In genomic region chr18:35413163-35413511, GRCh38 we compare ENCODE assay signal across 16 cellular contexts. TPM values are rescaled to one million over a fixed set of nuclear protein-coding genes. Genes with fewer than 3 reads are reported as not detected.
A peak's percentile ranks its signal among the peaks of the same experiment; 100 is the strongest.
DNase-seq lines count a peak whose midpoint lies in the region; ATAC-seq and TF ChIP-seq lines count a peak whose summit lies in the region.
"Had no signal": no experiment of that assay in that cellular context is flagged by ENCODE, and none has a peak within 500 bp of the region (broad histone marks: within the 10 kb centered on the region; RNA-seq: fewer than 3 reads in every experiment).

No MANE protein-coding gene starts in this region.

- peaks cover 9 to 29% (median 14%) of the 10 kb centered on the region in 11 experiments for H3K9me3 ChIP-seq in BLaER1 treated with 17β-estradiol and CSF1 and Interleukin-3, amounts not matched to agents 10 nM and 100 nM (replicated peaks in 1 of 11)
- H3K9me3 ChIP-seq in Karpas-422 (ENCODE audit: low read length) (peaks cover 10% of the 10 kb centered on the region), mammary epithelial cell (replicated peaks; ENCODE audit: insufficient read depth, low read length) (peaks cover 6% of the 10 kb centered on the region), right cardiac atrium (ENCODE audit: control insufficient read depth, low read length) (no peaks in the 10 kb centered on the region)
- H3K9me3 ChIP-seq: BE2C had no signal

- in situ Hi-C loops in mammary epithelial cell (cut with MboI; ENCODE audit: low sequenced_read_pairs in 2 of 2): loop anchor here (10.0 to 25.0 kb wide), 2 partner anchors 172 to 549 kb away; partner anchors contain the start of genes GALNT1 (in 1 of the 2) and RMP24 (in 1 of the 2)

- H3K36me3 ChIP-seq in BLaER1 treated with 17β-estradiol and CSF1 and Interleukin-3, amounts not matched to agents 10 nM and 100 nM: no peaks in the 10 kb centered on the region
- 0 out of 2 replicates have a peak, but pooled peaks cover 4% of the 10 kb centered on the region for H3K36me3 ChIP-seq in Karpas-422 (ENCODE audit: insufficient read depth, low read length)
- H3K36me3 ChIP-seq in mammary epithelial cell (ENCODE audit: insufficient read depth, low read length): no peaks in the 10 kb centered on the region
- H3K36me3 ChIP-seq: BE2C had no signal

- no TSS peak for BruUV-seq in mammary epithelial cell (replicated peaks; lab: Mats Ljungman, UMichigan)

- H3K4me2 ChIP-seq in BLaER1 treated with 17β-estradiol and CSF1 and Interleukin-3, amounts not matched to agents 10 nM and 100 nM: peak overlapping the region; percentile 27 to 84 (median 62); a peak in 20 of 22 replicates
- H3K4me2 ChIP-seq in Karpas-422 (ENCODE audit: low read depth, low read length, poor library complexity, severe bottlenecking): peak overlapping the region; percentile 61
- peak overlapping the region; percentile 23 for H3K4me2 ChIP-seq in mammary epithelial cell (ENCODE audit: insufficient read depth, low read depth, low read length)

- H4K20me1 ChIP-seq in BLaER1 treated with 17β-estradiol and CSF1 and Interleukin-3, amounts not matched to agents 10 nM and 100 nM: no peaks in the 10 kb centered on the region
- H4K20me1 ChIP-seq in Karpas-422 (ENCODE audit: insufficient read depth, low read depth, low read length): no peaks in the 10 kb centered on the region
- no peaks in the 10 kb centered on the region for H4K20me1 ChIP-seq in mammary epithelial cell (ENCODE audit: insufficient read depth, low read length)

- dilution Hi-C loops in mammary epithelial cell (cut with HindIII; ENCODE audit: low sequenced_read_pairs): no loop called here

- H2AFZ ChIP-seq in Karpas-422 (ENCODE audit: low read length): no peak overlapping the region
- H2AFZ ChIP-seq in mammary epithelial cell (ENCODE audit: low read depth, low read length): peak overlapping the region; percentile 60

- TF ChIP-seq CTCF in mammary epithelial cell (conservative IDR thresholded peaks at IDR 0.05 in 1 of 2, IDR thresholded peaks at IDR 0.05 in 1 of 2; ENCODE audit: extremely low read depth in 1 of 2, insufficient read depth in 1 of 2, low read depth in 1 of 2, low read length in 2 of 2): no peak

- peaks cover 24 to 73% (median 61%) of the 10 kb centered on the region in 10 experiments for H3K4me1 ChIP-seq in BLaER1 treated with 17β-estradiol and CSF1 and Interleukin-3, amounts not matched to agents 10 nM and 100 nM
- peaks cover 83% of the 10 kb centered on the region for H3K4me1 ChIP-seq in Karpas-422 (ENCODE audit: low read length)
- H3K4me1 ChIP-seq in mammary epithelial cell (ENCODE audit: insufficient read depth, low read length): peaks cover 40% of the 10 kb centered on the region
- peaks cover 5% of the 10 kb centered on the region for H3K4me1 ChIP-seq in right cardiac atrium (ENCODE audit: control insufficient read depth, insufficient read depth, low read length)
- H3K4me1 ChIP-seq: BE2C had no signal

- no peaks in the 10 kb centered on the region for H3K9me2 ChIP-seq in Karpas-422 (replicated peaks; ENCODE audit: insufficient read depth, low read length)

- H3K4me3 ChIP-seq in BLaER1 treated with 17β-estradiol and CSF1 and Interleukin-3, amounts not matched to agents 10 nM and 100 nM: no peak overlapping the region
- H3K4me3 ChIP-seq in Karpas-422 (ENCODE audit: low read length) (peak overlapping the region; percentile 38; the same call in 1 of the 2 replicates), mammary epithelial cell (replicated peaks in 1 of 3; ENCODE audit: insufficient read depth in 1 of 3, low read depth in 2 of 3, low read length in 3 of 3) (no peak overlapping the region), right cardiac atrium (ENCODE audit: low read length) (no peak overlapping the region)

- intact Hi-C loops in mammary epithelial cell (cut with micrococcal nuclease): no loop called here
- intact Hi-C loops in right cardiac atrium (cut with DNase I): no loop called here

- WGBS in mammary epithelial cell (ENCODE audit: low coverage, missing lambda C conversion rate): 58% methylated on average over 2 of the region's 2 CpGs
- WGBS in right cardiac atrium: 57% methylated on average over 2 of the region's 2 CpGs

- ATAC-seq in right cardiac atrium (peak; percentile 40 to 70), GM19395 (IDR thresholded peaks at IDR 0.05; ENCODE audit: unreplicated experiment) (no peak)

- H3K27me3 ChIP-seq in BLaER1 treated with 17β-estradiol and CSF1 and Interleukin-3, amounts not matched to agents 10 nM and 100 nM: no peaks in the 10 kb centered on the region
- H3K27me3 ChIP-seq in Karpas-422 (ENCODE audit: low read length) (no peaks in the 10 kb centered on the region), mammary epithelial cell (ENCODE audit: insufficient read depth, low read length) (no peaks in the 10 kb centered on the region), right cardiac atrium (ENCODE audit: control insufficient read depth, insufficient read depth) (no peaks in the 10 kb centered on the region)
- H3K27me3 ChIP-seq: BE2C had no signal

- peak overlapping the region in 6 of 11 experiments; percentile 43 to 66 (median 52); a peak in 9 of 22 replicates for H3K9ac ChIP-seq in BLaER1 treated with 17β-estradiol and CSF1 and Interleukin-3, amounts not matched to agents 10 nM and 100 nM
- H3K9ac ChIP-seq in Karpas-422 (ENCODE audit: low read length): peak overlapping the region; percentile 68
- no peak overlapping the region for H3K9ac ChIP-seq in mammary epithelial cell (ENCODE audit: insufficient read depth, low read length)

- peak; percentile 70 for DNase-seq in Karpas-422
- DNase-seq in mammary epithelial cell: no peak
- no peak for DNase-seq in right cardiac atrium
- no peak for DNase-seq in COLO829 (ENCODE audit: low spot score)
- no peak for DNase-seq in activated CD4-positive, alpha-beta T cell treated with anti-CD3 and anti-CD28 coated beads for 48 hours
- no peak for DNase-seq in iPS-NIHi7 (ENCODE audit: extremely low spot score)
- DNase-seq: BE2C; H9; IMR-90; NCI-H1436 treated with DMSO at 0.1 percent for 48 hours; NCI-H2107; NCI-H345; NK-92 treated with Interleukin-12 subunit alpha and Interleukin-12 subunit beta, amount 100 ng/mL, for 24 hours; SHP77 had no signal

- peak overlapping the region in 8 of 11 experiments; percentile 49 to 78 (median 64); a peak in 16 of 22 replicates for H3K27ac ChIP-seq in BLaER1 treated with 17β-estradiol and CSF1 and Interleukin-3, amounts not matched to agents 10 nM and 100 nM
- H3K27ac ChIP-seq in Karpas-422 (ENCODE audit: low read length) (peak overlapping the region; percentile 100), mammary epithelial cell (ENCODE audit: insufficient read depth, low read depth, low read length) (peak overlapping the region; percentile 42), right cardiac atrium (ENCODE audit: low read length) (no peak overlapping the region)

- CTCF ChIA-PET in mammary epithelial cell (lab: Charles Lee; ENCODE audit: low non-redundant PET): interaction anchor here (0.6 kb wide), 2 partner anchors 65 to 200 kb away, joined by 3 to 10 read pairs; no protein-coding TSS in a partner anchor

- H3K79me2 ChIP-seq in Karpas-422 (ENCODE audit: low read length) (no peaks in the 10 kb centered on the region), mammary epithelial cell (ENCODE audit: insufficient read depth, low read length) (no peaks in the 10 kb centered on the region)

RNA-seq across cellular contexts. Expression of gene ZNF396, which starts 36.0 kb away (rescaled TPM):
- total RNA-seq in Karpas-422 (2014; rRNA removed; shearing (Covaris generic); ENCODE audit: low replicate concordance): 1.0 and 1.4 TPM in 2 replicates
- total RNA-seq in mammary epithelial cell: under 1 TPM; 0.12 to 0.50 TPM
- 0.09 TPM for polyA plus RNA-seq in mammary epithelial cell
- not detected for polyA minus RNA-seq in mammary epithelial cell
- 1 to 10 TPM in 3 of 4 donors, under 1 TPM in 1; 0.89 to 1.7 (median 1.4) TPM for total RNA-seq in right cardiac atrium
- 0.72 TPM for polyA plus RNA-seq in right cardiac atrium
